ENCODE assay signal across 16 cellular contexts in genomic region chr6:106772270-106773142, GRCh38.
DNase-seq lines count a peak whose midpoint lies in the region; ATAC-seq and TF ChIP-seq lines count a peak whose summit lies in the region.
"Had no signal": no experiment of that assay in that cellular context is flagged by ENCODE, and none has a peak within 500 bp of the region (broad histone marks: within the 10 kb centered on the region; RNA-seq: fewer than 3 reads in every experiment).

No MANE protein-coding gene starts in this region.

- H3K4ac ChIP-seq in mesendoderm (ENCODE audit: low read depth, low read length), result peak overlapping the region; percentile 10

- peaks cover 6% of the 10 kb centered on the region for H3K4me1 ChIP-seq in BE2C
- no peaks in the 10 kb centered on the region for H3K4me1 ChIP-seq in foreskin keratinocyte
- no peaks in the 10 kb centered on the region for H3K4me1 ChIP-seq in mesendoderm (ENCODE audit: control insufficient read depth, low read depth, low read length)

- ATAC-seq in HG03432 (IDR thresholded peaks at IDR 0.05; ENCODE audit: unreplicated experiment), result peak; percentile 48
- ATAC-seq in foreskin keratinocyte, result no peak

- H3K36me3 ChIP-seq in BE2C (no peaks in the 10 kb centered on the region), mesendoderm (ENCODE audit: control insufficient read depth, insufficient read depth, low read length) (no peaks in the 10 kb centered on the region)

- H3K18ac ChIP-seq in mesendoderm (ENCODE audit: low read length), result no peak overlapping the region

- no peak overlapping the region for H4K8ac ChIP-seq in mesendoderm (ENCODE audit: low read depth, low read length)

- H3K56ac ChIP-seq in mesendoderm (ENCODE audit: low read length), result no peak overlapping the region

- H2BK120ac ChIP-seq in mesendoderm (ENCODE audit: low read depth, low read length), result no peak overlapping the region

- H3K4me3 ChIP-seq in BE2C (ENCODE audit: low read depth, low read length) (no peak overlapping the region), mesendoderm (ENCODE audit: low read length) (no peak overlapping the region)

- no peak overlapping the region for H3K23ac ChIP-seq in mesendoderm (ENCODE audit: low read length)

- peak; percentile 59 for DNase-seq in BE2C
- no peak for DNase-seq in foreskin keratinocyte
- DNase-seq in mesendoderm, result no peak
- no peak for DNase-seq in occipital lobe (lab: John Stamatoyannopoulos, UW)
- no peak for DNase-seq in inferior parietal cortex (ENCODE audit: extremely low spot score)
- no peak for DNase-seq in NCI-H226
- no peak for DNase-seq in COLO668 (lab: John Stamatoyannopoulos, UW; ENCODE audit: unreplicated experiment)
- DNase-seq: CD4-positive, alpha-beta T cell; H7; Kasumi-1; MM.1S; NCI-H1092; NCI-H2081 had no signal

- H3K79me1 ChIP-seq in mesendoderm (ENCODE audit: low read length), result no peaks in the 10 kb centered on the region

- H3K27ac ChIP-seq in foreskin keratinocyte, result peak overlapping the region; percentile 5
- H3K27ac ChIP-seq in mesendoderm (ENCODE audit: low read depth, low read length), result no peak overlapping the region
- H3K27ac ChIP-seq: HL-60, RWPE1 had no signal

- H3K79me2 ChIP-seq in mesendoderm (ENCODE audit: control insufficient read depth, insufficient read depth, low read length), result no peaks in the 10 kb centered on the region

- H2BK5ac ChIP-seq in mesendoderm (ENCODE audit: low read length), result no peak overlapping the region

- TF ChIP-seq CTCF in BE2C (IDR thresholded peaks at IDR 0.05; ENCODE audit: low read depth, low read length), result no peak
- no peak for TF ChIP-seq CTCF in foreskin keratinocyte (conservative IDR thresholded peaks at IDR 0.05)

- no peak overlapping the region for H4K5ac ChIP-seq in mesendoderm (ENCODE audit: low read length)

- H3K4me2 ChIP-seq in mesendoderm (ENCODE audit: low read length), result no peak overlapping the region

- no peak overlapping the region for H3K9ac ChIP-seq in mesendoderm (ENCODE audit: low read length)

- H3K9me3 ChIP-seq in BE2C, result peaks cover 9% of the 10 kb centered on the region

- no peak overlapping the region for H2AK5ac ChIP-seq in mesendoderm (ENCODE audit: low read length)

- no peak overlapping the region for H2BK15ac ChIP-seq in mesendoderm (replicated peaks; ENCODE audit: low read depth)

- H3K27me3 ChIP-seq in BE2C (peaks cover 51% of the 10 kb centered on the region), foreskin keratinocyte (no peaks in the 10 kb centered on the region), mesendoderm (ENCODE audit: insufficient read depth, low read length, poor library complexity) (no peaks in the 10 kb centered on the region)

- no CpG with 5 or more reads among the region's 7 CpGs for WGBS in mesendoderm (ENCODE audit: extremely low coverage, insufficient coverage, low lambda C conversion rate)
